In the genomic region with DNA sequence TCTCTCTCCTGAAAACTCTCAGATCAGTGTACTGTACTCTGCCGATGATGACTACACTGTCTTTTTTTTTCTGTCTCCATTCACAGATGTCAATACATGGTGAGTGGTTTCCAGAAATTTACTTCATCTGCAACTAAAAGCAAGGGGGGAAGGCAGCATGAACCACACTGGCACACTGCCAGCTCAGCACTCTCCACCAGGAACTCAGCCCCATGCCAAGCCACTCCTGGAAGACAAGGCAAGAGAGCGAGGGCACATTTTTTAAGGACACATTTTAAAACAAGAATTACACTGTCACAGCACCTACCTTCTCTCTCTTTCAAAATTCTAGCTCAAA, we compare ENCODE assay signal across 9 cellular contexts.
A peak's percentile ranks its signal among the peaks of the same experiment; 100 is the strongest.
DNase-seq lines count a peak whose midpoint lies in the region; ATAC-seq lines count a peak whose summit lies in the region.
"Had no signal": no experiment of that assay in that cellular context is flagged by ENCODE, and none has a peak within 500 bp of the region (broad histone marks: within the 10 kb centered on the region; RNA-seq: fewer than 3 reads in every experiment).

No MANE protein-coding gene starts in this region.

- in situ Hi-C loops in Caki2 (cut with HindIII; ENCODE audit: low pct_unique_long_range_greater_than_20kb, low sequenced_read_pairs): no loop called here

- H3K27me3 Mint-ChIP-seq in activated naive CD8-positive, alpha-beta T cell treated with anti-CD3 and anti-CD28 coated beads, Interleukin-2, amount 50 U/mL, for 24 hours: peaks cover 3% of the 10 kb centered on the region

- DNase-seq in Caki2 (ENCODE audit: low read depth) (peak; percentile 33), NCI-H1436 treated with DMSO at 0.1 percent for 48 hours (lab: John Stamatoyannopoulos, UW) (peak; percentile 36), astrocyte of the hippocampus (ENCODE audit: low read depth, low spot score) (peak; percentile 86), medulla oblongata (ENCODE audit: extremely low spot score) (peak; percentile 66), NCI-H1048 (lab: John Stamatoyannopoulos, UW) (no peak), T-helper 2 cell (no peak)
- DNase-seq in activated naive CD8-positive, alpha-beta T cell treated with anti-CD3 and anti-CD28 coated beads, Interleukin-2, amount 50 U/mL, for 24 hours: no peak

- no peak overlapping the region for H3K27ac Mint-ChIP-seq in activated naive CD8-positive, alpha-beta T cell treated with anti-CD3 and anti-CD28 coated beads, Interleukin-2, amount 50 U/mL, for 24 hours
- H3K27ac Mint-ChIP-seq: activated naive CD4-positive, alpha-beta T cell treated with anti-CD3 and anti-CD28 coated beads, Interleukin-2, amount 50 U/mL, for 72 hours had no signal

- no peaks in the 10 kb centered on the region for H3K4me1 Mint-ChIP-seq in activated naive CD8-positive, alpha-beta T cell treated with anti-CD3 and anti-CD28 coated beads, Interleukin-2, amount 50 U/mL, for 24 hours

- no peaks in the 10 kb centered on the region for H3K9me3 Mint-ChIP-seq in activated naive CD8-positive, alpha-beta T cell treated with anti-CD3 and anti-CD28 coated beads, Interleukin-2, amount 50 U/mL, for 24 hours
- H3K9me3 Mint-ChIP-seq: activated naive CD4-positive, alpha-beta T cell treated with anti-CD3 and anti-CD28 coated beads, Interleukin-2, amount 50 U/mL, for 72 hours had no signal

- H3K4me3 Mint-ChIP-seq in activated naive CD8-positive, alpha-beta T cell treated with anti-CD3 and anti-CD28 coated beads, Interleukin-2, amount 50 U/mL, for 24 hours: no peak overlapping the region

- H3K36me3 Mint-ChIP-seq in activated naive CD8-positive, alpha-beta T cell treated with anti-CD3 and anti-CD28 coated beads, Interleukin-2, amount 50 U/mL, for 24 hours (ENCODE audit: low read depth): no peaks in the 10 kb centered on the region
- H3K36me3 Mint-ChIP-seq: activated naive CD4-positive, alpha-beta T cell treated with anti-CD3 and anti-CD28 coated beads, Interleukin-2, amount 50 U/mL, for 72 hours had no signal

- ATAC-seq in activated naive CD8-positive, alpha-beta T cell treated with anti-CD3 and anti-CD28 coated beads, Interleukin-2, amount 50 U/mL, for 24 hours: no peak
- ATAC-seq in GM19467 (IDR thresholded peaks at IDR 0.05; ENCODE audit: unreplicated experiment): no peak
- ATAC-seq: activated naive CD4-positive, alpha-beta T cell treated with anti-CD3 and anti-CD28 coated beads, Interleukin-2, amount 50 U/mL, for 72 hours had no signal

Comparison
In these comparisons a context has a peak if more than half of its experiments do, and no peak if none do; other contexts are left out.
1. DNase-seq: peak in Caki2 (single experiment), NCI-H1436 treated with DMSO at 0.1 percent for 48 hours (single experiment), astrocyte of the hippocampus (single experiment) and medulla oblongata (single experiment); none in activated naive CD8-positive, alpha-beta T cell treated with anti-CD3 and anti-CD28 coated beads, Interleukin-2, amount 50 U/mL, for 24 hours (single experiment), NCI-H1048 (single experiment) and T-helper 2 cell (0 of 5).